1 cellular context compared by ENCODE assay signal in the genomic region with DNA sequence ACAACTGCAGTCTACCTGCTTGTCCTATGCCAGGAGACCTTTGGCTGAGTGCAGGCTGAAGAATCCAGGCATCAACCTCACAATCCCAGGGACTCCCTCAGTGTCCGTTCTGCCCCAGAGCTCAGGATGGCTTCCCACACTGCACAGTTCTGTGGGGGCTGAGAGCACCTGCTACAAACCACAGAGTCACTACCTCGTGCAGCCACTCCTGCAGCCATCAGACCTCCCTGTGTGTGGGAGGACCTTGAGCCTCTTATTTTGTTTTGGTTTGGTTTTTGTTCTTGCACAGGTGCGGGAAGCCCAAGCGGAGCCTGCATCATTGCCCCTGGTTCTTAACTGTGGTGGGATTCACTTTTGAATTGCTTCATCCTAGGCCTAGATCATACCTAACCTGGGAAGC.
TF ChIP-seq lines count a peak whose summit lies in the region.

No MANE protein-coding gene starts in this region.

TF ChIP-seq in GM12878, 131 proteins besides CTCF, POLR2A, EP300 and RAD21 (continued from another document):
- TF ChIP-seq EGR1 (IDR thresholded peaks at IDR 0.05; ENCODE audit: borderline replicate concordance in 1 of 2, low read depth in 2 of 2, low read length in 2 of 2) (0 out of 3 replicates have a peak, but pooled peaks of 1 of the 2 experiments have one; percentile 36), POU2F2 (IDR thresholded peaks at IDR 0.05; ENCODE audit: borderline replicate concordance, low read depth, low read length) (no peak), JUND (IDR thresholded peaks at IDR 0.05; ENCODE audit: low read depth, low read length) (no peak), GABPA (IDR thresholded peaks at IDR 0.05; ENCODE audit: low read depth) (no peak), NRF1 (conservative IDR thresholded peaks at IDR 0.05; ENCODE audit: low read depth, low read length) (no peak), TCF7 (IDR thresholded peaks at IDR 0.05; ENCODE audit: borderline replicate concordance) (no peak), TAF1 (IDR thresholded peaks at IDR 0.05; ENCODE audit: borderline replicate concordance, low read depth, low read length) (no peak), MTA2 (IDR thresholded peaks at IDR 0.05; ENCODE audit: low read depth) (no peak), SUZ12 (IDR thresholded peaks at IDR 0.05; ENCODE audit: unreplicated experiment) (no peak)
- TF ChIP-seq, protein P1, sequence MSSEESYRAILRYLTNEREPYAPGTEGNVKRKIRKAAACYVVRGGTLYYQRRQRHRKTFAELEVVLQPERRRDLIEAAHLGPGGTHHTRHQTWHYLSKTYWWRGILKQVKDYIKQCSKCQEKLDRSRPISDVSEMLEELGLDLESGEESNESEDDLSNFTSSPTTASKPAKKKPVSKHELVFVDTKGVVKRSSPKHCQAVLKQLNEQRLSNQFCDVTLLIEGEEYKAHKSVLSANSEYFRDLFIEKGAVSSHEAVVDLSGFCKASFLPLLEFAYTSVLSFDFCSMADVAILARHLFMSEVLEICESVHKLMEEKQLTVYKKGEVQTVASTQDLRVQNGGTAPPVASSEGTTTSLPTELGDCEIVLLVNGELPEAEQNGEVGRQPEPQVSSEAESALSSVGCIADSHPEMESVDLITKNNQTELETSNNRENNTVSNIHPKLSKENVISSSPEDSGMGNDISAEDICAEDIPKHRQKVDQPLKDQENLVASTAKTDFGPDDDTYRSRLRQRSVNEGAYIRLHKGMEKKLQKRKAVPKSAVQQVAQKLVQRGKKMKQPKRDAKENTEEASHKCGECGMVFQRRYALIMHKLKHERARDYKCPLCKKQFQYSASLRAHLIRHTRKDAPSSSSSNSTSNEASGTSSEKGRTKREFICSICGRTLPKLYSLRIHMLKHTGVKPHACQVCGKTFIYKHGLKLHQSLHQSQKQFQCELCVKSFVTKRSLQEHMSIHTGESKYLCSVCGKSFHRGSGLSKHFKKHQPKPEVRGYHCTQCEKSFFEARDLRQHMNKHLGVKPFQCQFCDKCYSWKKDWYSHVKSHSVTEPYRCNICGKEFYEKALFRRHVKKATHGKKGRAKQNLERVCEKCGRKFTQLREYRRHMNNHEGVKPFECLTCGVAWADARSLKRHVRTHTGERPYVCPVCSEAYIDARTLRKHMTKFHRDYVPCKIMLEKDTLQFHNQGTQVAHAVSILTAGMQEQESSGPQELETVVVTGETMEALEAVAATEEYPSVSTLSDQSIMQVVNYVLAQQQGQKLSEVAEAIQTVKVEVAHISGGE (CRISPR knock-in tag; IDR thresholded peaks at IDR 0.05), result no peak
